23 cellular contexts compared by ENCODE assay signal in genomic region chr10:20535846-20536245, GRCh38.
"Had no signal": no experiment of that assay in that cellular context is flagged by ENCODE, and none has a peak within 500 bp of the region (broad histone marks: within the 10 kb centered on the region; RNA-seq: fewer than 3 reads in every experiment).

No MANE protein-coding gene starts in this region.

- H3K4me3 ChIP-seq: adrenal gland, esophagus muscularis mucosa, prostate gland, tibial nerve had no signal

- H3K27ac Mint-ChIP-seq: activated naive CD8-positive, alpha-beta T cell; activated T-cell treated with anti-CD3 and anti-CD28 coated beads, Interleukin-2, amount 50 U/mL, for 24 hours; activated T-helper 17 cell treated with anti-CD3 and anti-CD28 coated beads, Interleukin-2, amount 50 U/mL, for 72 hours; effector memory CD8-positive, alpha-beta T cell; stimulated activated naive CD8-positive, alpha-beta T cell treated with anti-CD3 and anti-CD28 coated beads, Interleukin-15, Interleukin-2, amounts not matched to agents 100 ng/mL and 50 ng/mL, for 24 hours; T-helper 1 cell treated with Interleukin-12 subunit alpha and Interleukin-12 subunit beta and Interleukin-4 antibody, amounts not matched to agents 30 μg/mL and 1 μg/mL, for 36 hours; WTC11 had no signal

- H3K4me1 ChIP-seq: adrenal gland, esophagus muscularis mucosa, prostate gland, tibial nerve had no signal

- H3K9me3 Mint-ChIP-seq: neural crest cell had no signal

- H3K4me3 Mint-ChIP-seq: activated naive CD8-positive, alpha-beta T cell; activated T-cell treated with anti-CD3 and anti-CD28 coated beads, Interleukin-2, amount 50 U/mL, for 24 hours; activated T-helper 17 cell treated with anti-CD3 and anti-CD28 coated beads, Interleukin-2, amount 50 U/mL, for 72 hours; central memory CD8-positive, alpha-beta T cell; effector memory CD8-positive, alpha-beta T cell; neural crest cell; stimulated activated naive CD8-positive, alpha-beta T cell treated with anti-CD3 and anti-CD28 coated beads, Interleukin-15, Interleukin-2, amounts not matched to agents 100 ng/mL and 50 ng/mL, for 24 hours; T-helper 1 cell treated with Interleukin-12 subunit alpha and Interleukin-12 subunit beta and Interleukin-4 antibody, amounts not matched to agents 30 μg/mL and 1 μg/mL, for 36 hours; WTC11 had no signal

- DNase-seq: activated CD8-positive, alpha-beta memory T cell treated with anti-CD3 and anti-CD28 coated beads for 24 hours; activated CD8-positive, alpha-beta memory T cell treated with anti-CD3 and anti-CD28 coated beads, Interleukin-2, amount 50 U/mL, for 4 hours; activated naive CD4-positive, alpha-beta T cell; activated T-cell treated with anti-CD3 and anti-CD28 coated beads, Interleukin-2, amount 50 U/mL, for 24 hours; adrenal gland; effector memory CD8-positive, alpha-beta T cell; islet precursor cell; left colon; naive B cell; right cardiac atrium; stimulated activated CD4-positive, alpha-beta T cell treated with anti-CD3 and anti-CD28 coated beads, Interleukin-12 subunit alpha, Interleukin-12 subunit beta, amount 100 ng/mL, for 4 hours; stimulated activated CD4-positive, alpha-beta T cell treated with anti-CD3 and anti-CD28 coated beads, Interleukin-4, amount 100 ng/mL, for 4 hours; T1000 had no signal

- H3K9me3 ChIP-seq: adrenal gland, esophagus muscularis mucosa, prostate gland, tibial nerve had no signal

- H3K4me1 Mint-ChIP-seq: activated T-helper 17 cell treated with anti-CD3 and anti-CD28 coated beads, Interleukin-2, amount 50 U/mL, for 72 hours; central memory CD8-positive, alpha-beta T cell; naive B cell had no signal

- H3K27me3 ChIP-seq: adrenal gland, esophagus muscularis mucosa, tibial nerve had no signal

- ATAC-seq: activated T-helper 17 cell treated with anti-CD3 and anti-CD28 coated beads, Interleukin-2, amount 50 U/mL, for 72 hours; effector memory CD8-positive, alpha-beta T cell; left colon; right cardiac atrium; WTC11 had no signal

- H3K27ac ChIP-seq: adrenal gland, esophagus muscularis mucosa, prostate gland, tibial nerve had no signal

- H3K36me3 Mint-ChIP-seq: activated naive CD8-positive, alpha-beta T cell had no signal

- H3K27me3 Mint-ChIP-seq: activated naive CD8-positive, alpha-beta T cell; activated T-cell treated with anti-CD3 and anti-CD28 coated beads, Interleukin-2, amount 50 U/mL, for 24 hours; activated T-helper 17 cell treated with anti-CD3 and anti-CD28 coated beads, Interleukin-2, amount 50 U/mL, for 72 hours; central memory CD8-positive, alpha-beta T cell; effector memory CD8-positive, alpha-beta T cell; naive B cell; stimulated activated naive CD8-positive, alpha-beta T cell treated with anti-CD3 and anti-CD28 coated beads, Interleukin-15, Interleukin-2, amounts not matched to agents 100 ng/mL and 50 ng/mL, for 24 hours had no signal

- H3K36me3 ChIP-seq: adrenal gland, esophagus muscularis mucosa, prostate gland, tibial nerve had no signal
